ENCODE assay signal across 21 cellular contexts in genomic region chr6:15916581-15916980, GRCh38.
"Had no signal": no experiment of that assay in that cellular context is flagged by ENCODE, and none has a peak within 500 bp of the region (broad histone marks: within the 10 kb centered on the region; RNA-seq: fewer than 3 reads in every experiment).

No MANE protein-coding gene starts in this region.

- H3K9me3 Mint-ChIP-seq: neural crest cell had no signal

- H3K9me3 ChIP-seq: heart left ventricle, ovary, suprapubic skin, thyroid gland had no signal

- H3K4me3 ChIP-seq: dorsolateral prefrontal cortex, heart left ventricle, ovary, smooth muscle cell, suprapubic skin, thyroid gland had no signal

- FAIRE-seq: frontal cortex, urothelium cell line had no signal

- H3K4me2 ChIP-seq: smooth muscle cell had no signal

- H3K27me3 Mint-ChIP-seq: naive thymus-derived CD4-positive, alpha-beta T cell; type B pancreatic cell had no signal

- DNase-seq: cortex of kidney; dorsolateral prefrontal cortex; effector CD8-positive, alpha-beta T cell; heart left ventricle; hippocampal formation; left colon; mesendoderm; naive thymus-derived CD4-positive, alpha-beta T cell; nucleus accumbens; ovary; right cardiac atrium; stimulated activated CD4-positive, alpha-beta T cell treated with anti-CD3 and anti-CD28 coated beads, Interleukin-2, amount 100 ng/mL, for 48 hours; stimulated activated naive CD8-positive, alpha-beta T cell treated with anti-CD3 and anti-CD28 coated beads, Interleukin-15, Interleukin-2, amounts not matched to agents 100 U/mL and 50 U/mL, for 24 hours; thyroid gland had no signal

- H3K27ac Mint-ChIP-seq: naive thymus-derived CD4-positive, alpha-beta T cell; progenitor cell of endocrine pancreas; type B pancreatic cell had no signal

- H3K4me1 ChIP-seq: suprapubic skin, thyroid gland had no signal

- H3K36me3 ChIP-seq: heart left ventricle, ovary, suprapubic skin, thyroid gland had no signal

- H3K4me3 Mint-ChIP-seq: naive thymus-derived CD4-positive, alpha-beta T cell; neural crest cell; type B pancreatic cell had no signal

- ATAC-seq: left colon; naive thymus-derived CD4-positive, alpha-beta T cell; stimulated activated naive CD8-positive, alpha-beta T cell treated with anti-CD3 and anti-CD28 coated beads, Interleukin-15, Interleukin-2, amounts not matched to agents 100 U/mL and 50 U/mL, for 24 hours had no signal

- H3K36me3 Mint-ChIP-seq: type B pancreatic cell had no signal

- H3K27me3 ChIP-seq: heart left ventricle, ovary, suprapubic skin, thyroid gland had no signal

- H3K27ac ChIP-seq: dorsolateral prefrontal cortex, heart left ventricle, ovary, suprapubic skin, thyroid gland had no signal
